2 cellular contexts compared by ENCODE assay signal in genomic region chr12:8943565-8944186, GRCh38.
A peak's percentile ranks its signal among the peaks of the same experiment; 100 is the strongest.
TF ChIP-seq lines count a peak whose summit lies in the region.

No MANE protein-coding gene starts in this region.

TF ChIP-seq in Ishikawa, 13 proteins besides CTCF, POLR2A, EP300 and RAD21:
- TF ChIP-seq EGR1 (IDR thresholded peaks at IDR 0.05): no peak
- TF ChIP-seq CEBPB (IDR thresholded peaks at IDR 0.05): 0 out of 2 replicates have a peak, but pooled peaks have one; percentile 50

TF ChIP-seq in K562, 482 proteins besides CTCF, POLR2A, EP300 and RAD21:
- TF ChIP-seq NONO (IDR thresholded peaks at IDR 0.05; ENCODE audit: low read depth in 2 of 2, low read length in 1 of 2) (no peak), CEBPB (tag; IDR thresholded peaks at IDR 0.05) (peak; percentile 62), HMG20B (CRISPR knock-in tag; IDR thresholded peaks at IDR 0.05) (no peak), CEBPG (CRISPR knock-in tag; IDR thresholded peaks at IDR 0.05) (no peak), CEBPG (tag; conservative IDR thresholded peaks at IDR 0.05 in 1 of 2, IDR thresholded peaks at IDR 0.05 in 1 of 2) (peak in 1 of 2 experiments; percentile 54; a peak in 2 of 4 replicates), POU5F1 (IDR thresholded peaks at IDR 0.05; ENCODE audit: borderline replicate concordance, low read depth, low read length, partially characterized antibody) (no peak), C11orf30 (IDR thresholded peaks at IDR 0.05; ENCODE audit: low read depth) (no peak), PBX2 (CRISPR knock-in tag; IDR thresholded peaks at IDR 0.05; ENCODE audit: low read depth) (no peak), PBX2 (tag; conservative IDR thresholded peaks at IDR 0.05; ENCODE audit: low read depth) (no peak), STAT5B (CRISPR knock-in tag; IDR thresholded peaks at IDR 0.05) (no peak), PHB2 (IDR thresholded peaks at IDR 0.05; ENCODE audit: low read depth) (no peak)
TF ChIP-seq in K562: peak in this region for 2.
